Comparison of ENCODE assay signal across 3 cellular contexts in the genomic region with DNA sequence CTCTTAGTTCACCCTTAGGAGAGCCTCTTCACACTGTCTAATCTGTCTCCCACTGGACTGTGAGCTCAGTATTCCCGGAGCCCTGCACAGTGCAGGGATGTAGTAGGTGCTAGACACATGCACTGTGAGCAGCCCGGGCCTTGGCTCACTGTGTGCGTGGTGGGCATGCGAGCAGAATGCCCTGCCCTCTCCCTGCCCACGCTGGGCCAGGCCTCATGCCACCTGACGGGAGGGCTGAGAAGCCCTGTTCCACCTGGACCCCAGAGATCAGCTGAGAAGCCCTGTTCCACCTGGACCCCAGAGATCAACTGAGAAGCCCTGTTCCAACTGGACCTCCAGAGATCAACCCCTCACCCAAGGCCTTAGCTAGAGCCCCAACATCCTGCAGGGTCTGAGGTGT.
TF ChIP-seq lines count a peak whose summit lies in the region.

No MANE protein-coding gene starts in this region.

TF ChIP-seq in GM23338, 12 proteins besides CTCF, POLR2A, EP300 and RAD21 (continued from another document and continues in another):
- TF ChIP-seq EZH2phosphoT487 (IDR thresholded peaks at IDR 0.05; ENCODE audit: unreplicated experiment) (no peak), REST (IDR thresholded peaks at IDR 0.05; ENCODE audit: unreplicated experiment) (no peak), NANOG (IDR thresholded peaks at IDR 0.05; ENCODE audit: borderline replicate concordance) (no peak), ZNF331 (CRISPR knock-in tag; IDR thresholded peaks at IDR 0.05; ENCODE audit: low read depth) (no peak)

TF ChIP-seq in HCT116, 20 proteins besides CTCF, POLR2A, EP300 and RAD21 (continued from another document):
- no peak for TF ChIP-seq JUND (IDR thresholded peaks at IDR 0.05)
- no peak for TF ChIP-seq SP1 (IDR thresholded peaks at IDR 0.05; ENCODE audit: low read depth)
- TF ChIP-seq EZH2phosphoT487 (IDR thresholded peaks at IDR 0.05; ENCODE audit: borderline replicate concordance): no peak
- no peak for TF ChIP-seq TCF7L2 (IDR thresholded peaks at IDR 0.05; ENCODE audit: borderline replicate concordance, extremely low read depth, insufficient read depth, insufficient read length)
- no peak for TF ChIP-seq FOSL1 (IDR thresholded peaks at IDR 0.05; ENCODE audit: low read depth)
- no peak for TF ChIP-seq ZNF274 (IDR thresholded peaks at IDR 0.05; ENCODE audit: low read depth, low read length)
- TF ChIP-seq ELF1 (IDR thresholded peaks at IDR 0.05; ENCODE audit: borderline replicate concordance, low read depth): no peak
- no peak for TF ChIP-seq EGR1 (IDR thresholded peaks at IDR 0.05; ENCODE audit: low read depth)
- TF ChIP-seq, protein P1, sequence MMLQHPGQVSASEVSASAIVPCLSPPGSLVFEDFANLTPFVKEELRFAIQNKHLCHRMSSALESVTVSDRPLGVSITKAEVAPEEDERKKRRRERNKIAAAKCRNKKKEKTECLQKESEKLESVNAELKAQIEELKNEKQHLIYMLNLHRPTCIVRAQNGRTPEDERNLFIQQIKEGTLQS (IDR thresholded peaks at IDR 0.05): no peak
- TF ChIP-seq SIN3A (IDR thresholded peaks at IDR 0.05; ENCODE audit: low read depth): no peak
- TF ChIP-seq CEBPB (IDR thresholded peaks at IDR 0.05; ENCODE audit: low read depth): no peak
- no peak for TF ChIP-seq MAX (IDR thresholded peaks at IDR 0.05)
- TF ChIP-seq, protein P2, sequence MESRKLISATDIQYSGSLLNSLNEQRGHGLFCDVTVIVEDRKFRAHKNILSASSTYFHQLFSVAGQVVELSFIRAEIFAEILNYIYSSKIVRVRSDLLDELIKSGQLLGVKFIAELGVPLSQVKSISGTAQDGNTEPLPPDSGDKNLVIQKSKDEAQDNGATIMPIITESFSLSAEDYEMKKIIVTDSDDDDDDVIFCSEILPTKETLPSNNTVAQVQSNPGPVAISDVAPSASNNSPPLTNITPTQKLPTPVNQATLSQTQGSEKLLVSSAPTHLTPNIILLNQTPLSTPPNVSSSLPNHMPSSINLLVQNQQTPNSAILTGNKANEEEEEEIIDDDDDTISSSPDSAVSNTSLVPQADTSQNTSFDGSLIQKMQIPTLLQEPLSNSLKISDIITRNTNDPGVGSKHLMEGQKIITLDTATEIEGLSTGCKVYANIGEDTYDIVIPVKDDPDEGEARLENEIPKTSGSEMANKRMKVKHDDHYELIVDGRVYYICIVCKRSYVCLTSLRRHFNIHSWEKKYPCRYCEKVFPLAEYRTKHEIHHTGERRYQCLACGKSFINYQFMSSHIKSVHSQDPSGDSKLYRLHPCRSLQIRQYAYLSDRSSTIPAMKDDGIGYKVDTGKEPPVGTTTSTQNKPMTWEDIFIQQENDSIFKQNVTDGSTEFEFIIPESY (IDR thresholded peaks at IDR 0.05; ENCODE audit: extremely low read depth, insufficient replicate concordance, low read length): no peak
- no peak for TF ChIP-seq EZH2 (IDR thresholded peaks at IDR 0.05)
- TF ChIP-seq SRF (IDR thresholded peaks at IDR 0.05; ENCODE audit: low read depth): no peak
- no peak for TF ChIP-seq YY1 (IDR thresholded peaks at IDR 0.05; ENCODE audit: extremely low read depth, insufficient replicate concordance, low read depth, low read length)
- no peak for TF ChIP-seq REST (IDR thresholded peaks at IDR 0.05; ENCODE audit: low read depth)
- TF ChIP-seq CBX3 (IDR thresholded peaks at IDR 0.05; ENCODE audit: low read depth): no peak

TF ChIP-seq in WTC11, 78 proteins besides CTCF, POLR2A, EP300 and RAD21:
- TF ChIP-seq ATF6 (CRISPR knock-in tag; IDR thresholded peaks at IDR 0.05): no peak
- TF ChIP-seq ZNF263 (CRISPR knock-in tag; IDR thresholded peaks at IDR 0.05; ENCODE audit: low read depth): no peak
- no peak for TF ChIP-seq NR3C1 (CRISPR knock-in tag; conservative IDR thresholded peaks at IDR 0.05; ENCODE audit: low read depth)
- TF ChIP-seq ZNF232 (CRISPR knock-in tag; IDR thresholded peaks at IDR 0.05): no peak
- no peak for TF ChIP-seq ZBTB21 (CRISPR knock-in tag; IDR thresholded peaks at IDR 0.05; ENCODE audit: borderline replicate concordance)
- no peak for TF ChIP-seq USF1 (CRISPR knock-in tag; IDR thresholded peaks at IDR 0.05)
- no peak for TF ChIP-seq SOX15 (CRISPR knock-in tag; IDR thresholded peaks at IDR 0.05)
- no peak for TF ChIP-seq E2F1 (CRISPR knock-in tag; IDR thresholded peaks at IDR 0.05)
- no peak for TF ChIP-seq SMAD3 (CRISPR knock-in tag; IDR thresholded peaks at IDR 0.05; ENCODE audit: borderline replicate concordance)
- no peak for TF ChIP-seq ZNF396 (CRISPR knock-in tag; IDR thresholded peaks at IDR 0.05; ENCODE audit: borderline replicate concordance)
- TF ChIP-seq TEAD4 (CRISPR knock-in tag; IDR thresholded peaks at IDR 0.05): no peak
- TF ChIP-seq ZNF671 (CRISPR knock-in tag; IDR thresholded peaks at IDR 0.05): no peak
- TF ChIP-seq TCF7 (CRISPR knock-in tag; IDR thresholded peaks at IDR 0.05; ENCODE audit: low read depth): no peak
- TF ChIP-seq EMX1 (CRISPR knock-in tag; IDR thresholded peaks at IDR 0.05): no peak
- TF ChIP-seq TP53 (CRISPR knock-in tag; IDR thresholded peaks at IDR 0.05): no peak
- no peak for TF ChIP-seq ELF4 (CRISPR knock-in tag; IDR thresholded peaks at IDR 0.05; ENCODE audit: low read depth)
- no peak for TF ChIP-seq USF2 (CRISPR knock-in tag; IDR thresholded peaks at IDR 0.05)
- no peak for TF ChIP-seq CREM (CRISPR knock-in tag; IDR thresholded peaks at IDR 0.05)
- no peak for TF ChIP-seq FOXJ3 (CRISPR knock-in tag; IDR thresholded peaks at IDR 0.05; ENCODE audit: borderline replicate concordance)
- TF ChIP-seq ETV6 (CRISPR knock-in tag; IDR thresholded peaks at IDR 0.05): no peak
